Comparison of ENCODE assay signal across 2 cellular contexts in genomic region chr1:65216989-65217388, GRCh38.
TF ChIP-seq lines count a peak whose summit lies in the region.

No MANE protein-coding gene starts in this region.

TF ChIP-seq in GM23338, 12 proteins besides CTCF, POLR2A, EP300 and RAD21 (continued from another document):
- TF ChIP-seq REST (IDR thresholded peaks at IDR 0.05; ENCODE audit: unreplicated experiment): no peak
- no peak for TF ChIP-seq STAT1 (IDR thresholded peaks at IDR 0.05; ENCODE audit: unreplicated experiment)
- no peak for TF ChIP-seq ZNF462 (CRISPR knock-in tag; IDR thresholded peaks at IDR 0.05)

TF ChIP-seq in WTC11, 78 proteins besides CTCF, POLR2A, EP300 and RAD21 (continued from another document):
- TF ChIP-seq ZNF532 (CRISPR knock-in tag; IDR thresholded peaks at IDR 0.05; ENCODE audit: borderline replicate concordance) (no peak), SOX15 (CRISPR knock-in tag; IDR thresholded peaks at IDR 0.05) (no peak), JAZF1 (CRISPR knock-in tag; IDR thresholded peaks at IDR 0.05) (no peak), E2F5 (CRISPR knock-in tag; IDR thresholded peaks at IDR 0.05) (no peak), JUN (CRISPR knock-in tag; IDR thresholded peaks at IDR 0.05) (no peak), E2F4 (CRISPR knock-in tag; IDR thresholded peaks at IDR 0.05; ENCODE audit: borderline replicate concordance, low read depth) (no peak), IRF1 (CRISPR knock-in tag; IDR thresholded peaks at IDR 0.05) (no peak), ATF3 (CRISPR knock-in tag; conservative IDR thresholded peaks at IDR 0.05) (no peak), FOXJ3 (CRISPR knock-in tag; IDR thresholded peaks at IDR 0.05; ENCODE audit: borderline replicate concordance) (no peak), SP1 (CRISPR knock-in tag; conservative IDR thresholded peaks at IDR 0.05) (no peak), AR (CRISPR knock-in tag; IDR thresholded peaks at IDR 0.05) (no peak), HMGA2 (CRISPR knock-in tag; IDR thresholded peaks at IDR 0.05) (no peak), NFATC4 (CRISPR knock-in tag; IDR thresholded peaks at IDR 0.05) (no peak), ZNF317 (CRISPR knock-in tag; IDR thresholded peaks at IDR 0.05; ENCODE audit: borderline replicate concordance, low read depth) (no peak)
